2 cellular contexts compared by ENCODE assay signal in the genomic region with DNA sequence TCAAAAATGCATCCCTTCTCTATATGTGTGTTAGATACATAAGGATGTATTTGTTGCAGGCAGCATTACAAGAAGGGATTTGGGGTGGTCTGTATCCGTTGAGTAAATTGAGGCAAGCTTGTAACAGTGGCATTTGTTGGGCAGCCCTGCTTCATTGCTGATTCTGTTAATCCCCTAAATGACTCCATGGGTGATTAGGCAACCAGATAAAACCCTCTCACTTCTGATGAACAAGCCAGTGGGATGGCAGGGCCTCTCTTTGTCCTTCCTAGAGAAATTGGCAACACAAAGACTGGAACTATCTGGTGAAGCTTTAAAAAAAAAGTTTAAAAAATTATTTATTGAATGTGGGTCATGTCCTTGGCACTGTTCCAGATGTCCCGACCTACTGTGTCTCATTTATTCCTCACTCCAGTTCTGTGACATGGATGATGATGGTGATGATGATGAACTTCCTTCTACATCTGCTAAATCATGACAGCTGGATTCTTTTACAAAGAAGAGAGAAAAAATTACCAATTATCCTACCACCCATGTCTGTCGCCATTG.
A peak's percentile ranks its signal among the peaks of the same experiment; 100 is the strongest.
TF ChIP-seq lines count a peak whose summit lies in the region.

No MANE protein-coding gene starts in this region.

TF ChIP-seq in endothelial cell of umbilical vein, 7 proteins besides CTCF, POLR2A, EP300 and RAD21:
- TF ChIP-seq POLR2AphosphoS5 (IDR thresholded peaks at IDR 0.05; ENCODE audit: insufficient read depth, low read depth, low read length) = peak; percentile 0
- no peak for TF ChIP-seq EZH2 (IDR thresholded peaks at IDR 0.05; ENCODE audit: borderline replicate concordance, low read depth, low read length, severe bottlenecking)
TF ChIP-seq in endothelial cell of umbilical vein: peak in this region for 1.

TF ChIP-seq in GM12891, 5 proteins besides CTCF, POLR2A, EP300 and RAD21:
- no peak for TF ChIP-seq POU2F2 (IDR thresholded peaks at IDR 0.05; ENCODE audit: low read depth, low read length)
- TF ChIP-seq PAX5 (IDR thresholded peaks at IDR 0.05; ENCODE audit: insufficient read depth, low read length, severe bottlenecking) = no peak
- no peak for TF ChIP-seq TAF1 (IDR thresholded peaks at IDR 0.05; ENCODE audit: low read depth, low read length)
- no peak for TF ChIP-seq SPI1 (IDR thresholded peaks at IDR 0.05; ENCODE audit: low read depth, low read length)
- TF ChIP-seq POLR2AphosphoS5 (IDR thresholded peaks at IDR 0.05; ENCODE audit: low read depth, low read length) = no peak
